In genomic region chr17:78397681-78398101, GRCh38 we compare ENCODE assay signal across 12 cellular contexts. TPM values are rescaled to one million over a fixed set of nuclear protein-coding genes. Genes with fewer than 3 reads are reported as not detected.
DNase-seq lines count a peak whose midpoint lies in the region; ATAC-seq and TF ChIP-seq lines count a peak whose summit lies in the region.
"Had no signal": no experiment of that assay in that cellular context is flagged by ENCODE, and none has a peak within 500 bp of the region (broad histone marks: within the 10 kb centered on the region; RNA-seq: fewer than 3 reads in every experiment).

No MANE protein-coding gene starts in this region.

- no peak overlapping the region for H4K12ac ChIP-seq in trophoblast cell (ENCODE audit: low read depth, low read length)

- peak overlapping the region; percentile 15 for H3K4me2 ChIP-seq in trophoblast cell (ENCODE audit: low read length)
- H3K4me2 ChIP-seq: BLaER1 treated with 17β-estradiol and CSF1 and Interleukin-3, amounts not matched to agents 10 nM and 100 nM had no signal

- peaks cover 41% of the 10 kb centered on the region for H3K79me1 ChIP-seq in trophoblast cell (ENCODE audit: low read length)

- TF ChIP-seq CTCF in WTC11 (IDR thresholded peaks at IDR 0.05) (no peak), gastroesophageal sphincter (IDR thresholded peaks at IDR 0.05) (no peak), GM13976 (IDR thresholded peaks at IDR 0.05; ENCODE audit: borderline replicate concordance, control extremely low read depth, extremely low read depth, insufficient read depth, missing control alignments) (no peak)

- no peaks in the 10 kb centered on the region for H3K27me3 Mint-ChIP-seq in WTC11 (ENCODE audit: low read depth)

- peak; percentile 87 for DNase-seq in EH (ENCODE audit: low read depth)
- DNase-seq in WTC11 (ENCODE audit: low spot score) = no peak
- peak; percentile 72 to 75 for DNase-seq in trophoblast cell
- DNase-seq in GM13976 (ENCODE audit: low spot score) = no peak
- no peak for DNase-seq in HT-29 (ENCODE audit: low spot score)
- DNase-seq: adrenal gland, NCI-H226 had no signal

- H3K4me3 Mint-ChIP-seq in WTC11 = no peak overlapping the region
- H3K4me3 Mint-ChIP-seq: T-helper 2 cell treated with Interferon-gamma antibody and Interleukin-4, amounts not matched to agents 5 μg/mL and 100 μg/mL, for 36 hours had no signal

- H3K36me3 ChIP-seq in gastroesophageal sphincter (peaks cover 0 to 88% of the 10 kb centered on the region in 2 donors), trophoblast cell (ENCODE audit: control insufficient read depth in 1 of 2, insufficient read depth in 2 of 2, low read length in 2 of 2) (peaks cover 65 to 68% of the 10 kb centered on the region in 2 experiments)

- in situ Hi-C loops in GM13976 (cut with MboI; ENCODE audit: low sequenced_read_pairs, unreplicated experiment) = no loop called here

- no peaks in the 10 kb centered on the region for H3K9me3 Mint-ChIP-seq in WTC11
- H3K9me3 Mint-ChIP-seq: T-helper 2 cell treated with Interferon-gamma antibody and Interleukin-4, amounts not matched to agents 5 μg/mL and 100 μg/mL, for 36 hours had no signal

- H3K14ac ChIP-seq in trophoblast cell (ENCODE audit: low read length) = no peak overlapping the region

- POLR2A ChIA-PET in WTC11 (lab: Charles Lee) = no interaction called here

- H3K27ac Mint-ChIP-seq in WTC11 = peak overlapping the region; percentile 41; the same call in 1 of the 2 replicates
- H3K27ac Mint-ChIP-seq: T-helper 2 cell treated with Interferon-gamma antibody and Interleukin-4, amounts not matched to agents 5 μg/mL and 100 μg/mL, for 36 hours had no signal

- peak overlapping the region in 3 of 4 donors; percentile 56 to 70 (median 68) for H3K27ac ChIP-seq in gastroesophageal sphincter
- H3K27ac ChIP-seq in trophoblast cell (ENCODE audit: low read depth, low read length) = peak overlapping the region; percentile 29
- H3K27ac ChIP-seq: adrenal gland had no signal

- ATAC-seq in WTC11 = no peak
- peak; percentile 85 for ATAC-seq in gastroesophageal sphincter
- no peak for ATAC-seq in HG02840 (IDR thresholded peaks at IDR 0.05; ENCODE audit: low FRiP score, unreplicated experiment)
- no peak for ATAC-seq in GM21360 (IDR thresholded peaks at IDR 0.05; ENCODE audit: unreplicated experiment)

- H3K27me3 ChIP-seq in gastroesophageal sphincter (no peaks in the 10 kb centered on the region), trophoblast cell (ENCODE audit: insufficient read depth, low read length) (no peaks in the 10 kb centered on the region)
- H3K27me3 ChIP-seq: adrenal gland; BLaER1 treated with 17β-estradiol and CSF1 and Interleukin-3, amounts not matched to agents 10 nM and 100 nM had no signal

- H3K9ac ChIP-seq in trophoblast cell (ENCODE audit: low read length) = no peak overlapping the region

- no peak overlapping the region for H2BK120ac ChIP-seq in trophoblast cell (ENCODE audit: insufficient read depth, low read length, poor library complexity)

- H2BK5ac ChIP-seq in trophoblast cell (ENCODE audit: low read depth, low read length, poor library complexity) = peak overlapping the region; percentile 7

- no peak overlapping the region for H4K8ac ChIP-seq in trophoblast cell (ENCODE audit: low read depth, low read length)

- H2AFZ ChIP-seq in trophoblast cell (ENCODE audit: insufficient read depth, low read length, poor library complexity) = no peak overlapping the region

- H3K4me3 ChIP-seq in gastroesophageal sphincter = no peak overlapping the region
- H3K4me3 ChIP-seq in trophoblast cell (ENCODE audit: low read depth, low read length) = no peak overlapping the region
- H3K4me3 ChIP-seq: adrenal gland; BLaER1 treated with 17β-estradiol and CSF1 and Interleukin-3, amounts not matched to agents 10 nM and 100 nM had no signal

- no peak for TF ChIP-seq EP300 in gastroesophageal sphincter (IDR thresholded peaks at IDR 0.05)

- H3K79me2 ChIP-seq in trophoblast cell (ENCODE audit: control insufficient read depth, insufficient read depth, low read length, poor library complexity) = peaks cover 22% of the 10 kb centered on the region

- TF ChIP-seq POLR2A in gastroesophageal sphincter (IDR thresholded peaks at IDR 0.05) = no peak

- 30% methylated on average over 7 of the region's 13 CpGs; no CpG with 5 or more reads in 1 of the 2 donors for WGBS in gastroesophageal sphincter (ENCODE audit: low coverage in 1 of 2), 2 donors
- WGBS in trophoblast cell (ENCODE audit: extremely low coverage, insufficient coverage, insufficient read length) = no CpG with 5 or more reads among the region's 13 CpGs

- no peak overlapping the region for H2AK5ac ChIP-seq in trophoblast cell (ENCODE audit: low read length)

- H3K4ac ChIP-seq in trophoblast cell (ENCODE audit: low read depth, low read length) = peak overlapping the region; percentile 30

- H3K4me1 ChIP-seq in gastroesophageal sphincter (peaks cover 0 to 30% (median 3%) of the 10 kb centered on the region in 3 donors), trophoblast cell (ENCODE audit: control insufficient read depth in 1 of 2, insufficient read depth in 2 of 2, low read length in 2 of 2) (peaks cover 53 to 63% of the 10 kb centered on the region in 2 experiments)

- CTCF ChIA-PET in WTC11 (lab: Charles Lee) = no interaction called here

- H4K91ac ChIP-seq in trophoblast cell (ENCODE audit: low read depth, low read length) = peak overlapping the region; percentile 23

- H3K9me3 ChIP-seq in gastroesophageal sphincter (no peaks in the 10 kb centered on the region), trophoblast cell (ENCODE audit: insufficient read depth, low read depth, low read length) (no peaks in the 10 kb centered on the region)
- H3K9me3 ChIP-seq: adrenal gland; BLaER1 treated with 17β-estradiol and CSF1 and Interleukin-3, amounts not matched to agents 10 nM and 100 nM had no signal

- H3K18ac ChIP-seq in trophoblast cell (ENCODE audit: low read length) = peak overlapping the region; percentile 3

- H3K36me3 Mint-ChIP-seq in WTC11 = peaks cover 75% of the 10 kb centered on the region

- no peak overlapping the region for H3K23ac ChIP-seq in trophoblast cell (ENCODE audit: low read length)

- peak overlapping the region; percentile 9 for H2BK12ac ChIP-seq in trophoblast cell (ENCODE audit: low read length)

- H3K4me1 Mint-ChIP-seq in WTC11 = no peaks in the 10 kb centered on the region

TF ChIP-seq in WTC11, 78 proteins besides CTCF, POLR2A, EP300 and RAD21 (continues in another document):
- no peak for TF ChIP-seq GTF2I (CRISPR knock-in tag; conservative IDR thresholded peaks at IDR 0.05)
- TF ChIP-seq, protein P1, sequence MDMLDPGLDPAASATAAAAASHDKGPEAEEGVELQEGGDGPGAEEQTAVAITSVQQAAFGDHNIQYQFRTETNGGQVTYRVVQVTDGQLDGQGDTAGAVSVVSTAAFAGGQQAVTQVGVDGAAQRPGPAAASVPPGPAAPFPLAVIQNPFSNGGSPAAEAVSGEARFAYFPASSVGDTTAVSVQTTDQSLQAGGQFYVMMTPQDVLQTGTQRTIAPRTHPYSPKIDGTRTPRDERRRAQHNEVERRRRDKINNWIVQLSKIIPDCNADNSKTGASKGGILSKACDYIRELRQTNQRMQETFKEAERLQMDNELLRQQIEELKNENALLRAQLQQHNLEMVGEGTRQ (CRISPR knock-in tag; IDR thresholded peaks at IDR 0.05) = no peak
- TF ChIP-seq, protein P2, sequence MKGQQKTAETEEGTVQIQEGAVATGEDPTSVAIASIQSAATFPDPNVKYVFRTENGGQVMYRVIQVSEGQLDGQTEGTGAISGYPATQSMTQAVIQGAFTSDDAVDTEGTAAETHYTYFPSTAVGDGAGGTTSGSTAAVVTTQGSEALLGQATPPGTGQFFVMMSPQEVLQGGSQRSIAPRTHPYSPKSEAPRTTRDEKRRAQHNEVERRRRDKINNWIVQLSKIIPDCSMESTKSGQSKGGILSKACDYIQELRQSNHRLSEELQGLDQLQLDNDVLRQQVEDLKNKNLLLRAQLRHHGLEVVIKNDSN (CRISPR knock-in tag; IDR thresholded peaks at IDR 0.05) = no peak
- no peak for TF ChIP-seq GRHL2 (CRISPR knock-in tag; IDR thresholded peaks at IDR 0.05; ENCODE audit: insufficient replicate concordance, severe bottlenecking)
- no peak for TF ChIP-seq ZNF121 (CRISPR knock-in tag; IDR thresholded peaks at IDR 0.05)
- TF ChIP-seq, protein P3, sequence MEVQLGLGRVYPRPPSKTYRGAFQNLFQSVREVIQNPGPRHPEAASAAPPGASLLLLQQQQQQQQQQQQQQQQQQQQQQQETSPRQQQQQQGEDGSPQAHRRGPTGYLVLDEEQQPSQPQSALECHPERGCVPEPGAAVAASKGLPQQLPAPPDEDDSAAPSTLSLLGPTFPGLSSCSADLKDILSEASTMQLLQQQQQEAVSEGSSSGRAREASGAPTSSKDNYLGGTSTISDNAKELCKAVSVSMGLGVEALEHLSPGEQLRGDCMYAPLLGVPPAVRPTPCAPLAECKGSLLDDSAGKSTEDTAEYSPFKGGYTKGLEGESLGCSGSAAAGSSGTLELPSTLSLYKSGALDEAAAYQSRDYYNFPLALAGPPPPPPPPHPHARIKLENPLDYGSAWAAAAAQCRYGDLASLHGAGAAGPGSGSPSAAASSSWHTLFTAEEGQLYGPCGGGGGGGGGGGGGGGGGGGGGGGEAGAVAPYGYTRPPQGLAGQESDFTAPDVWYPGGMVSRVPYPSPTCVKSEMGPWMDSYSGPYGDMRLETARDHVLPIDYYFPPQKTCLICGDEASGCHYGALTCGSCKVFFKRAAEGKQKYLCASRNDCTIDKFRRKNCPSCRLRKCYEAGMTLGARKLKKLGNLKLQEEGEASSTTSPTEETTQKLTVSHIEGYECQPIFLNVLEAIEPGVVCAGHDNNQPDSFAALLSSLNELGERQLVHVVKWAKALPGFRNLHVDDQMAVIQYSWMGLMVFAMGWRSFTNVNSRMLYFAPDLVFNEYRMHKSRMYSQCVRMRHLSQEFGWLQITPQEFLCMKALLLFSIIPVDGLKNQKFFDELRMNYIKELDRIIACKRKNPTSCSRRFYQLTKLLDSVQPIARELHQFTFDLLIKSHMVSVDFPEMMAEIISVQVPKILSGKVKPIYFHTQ (CRISPR knock-in tag; IDR thresholded peaks at IDR 0.05) = no peak

RNA-seq across cellular contexts. Expression of gene PGS1, which starts 19.2 kb away (rescaled TPM):
- total RNA-seq in WTC11 (2021) = 45.4 to 51.4 TPM (median 47.0 TPM) in 3 replicates
- 10 to 100 TPM; 24.1 to 53.0 (median 38.8) TPM for total RNA-seq in gastroesophageal sphincter
- polyA plus RNA-seq in trophoblast cell (2013) = 23.9 and 26.5 TPM in 2 replicates
- total RNA-seq in HT-29 (2014; rRNA removed; shearing (Covaris generic)) = 23.0 and 30.7 TPM in 2 replicates

RNA-seq across cellular contexts. Expression of gene SOCS3, which starts 37.8 kb away (rescaled TPM):
- 23.8 to 24.6 TPM (median 24.2 TPM) in 3 replicates for total RNA-seq in WTC11 (2021)
- total RNA-seq in gastroesophageal sphincter = 100 to 1,000 TPM in 1 of 4 donors, 10 to 100 TPM in 3; 11.5 to 423 (median 38.2) TPM
- 33.2 and 33.8 TPM in 2 replicates for polyA plus RNA-seq in trophoblast cell (2013)
- 0.18 and 0.79 TPM in 2 replicates for total RNA-seq in HT-29 (2014; rRNA removed; shearing (Covaris generic))

Comparison
In these comparisons a context has a peak if more than half of its experiments do, and no peak if none do; other contexts are left out.
1. DNase-seq: peak in EH (single experiment) and trophoblast cell (2 of 2); none in WTC11 (single experiment), GM13976 (single experiment) and HT-29 (single experiment).